ENCODE assay signal across 16 cellular contexts in the genomic region with DNA sequence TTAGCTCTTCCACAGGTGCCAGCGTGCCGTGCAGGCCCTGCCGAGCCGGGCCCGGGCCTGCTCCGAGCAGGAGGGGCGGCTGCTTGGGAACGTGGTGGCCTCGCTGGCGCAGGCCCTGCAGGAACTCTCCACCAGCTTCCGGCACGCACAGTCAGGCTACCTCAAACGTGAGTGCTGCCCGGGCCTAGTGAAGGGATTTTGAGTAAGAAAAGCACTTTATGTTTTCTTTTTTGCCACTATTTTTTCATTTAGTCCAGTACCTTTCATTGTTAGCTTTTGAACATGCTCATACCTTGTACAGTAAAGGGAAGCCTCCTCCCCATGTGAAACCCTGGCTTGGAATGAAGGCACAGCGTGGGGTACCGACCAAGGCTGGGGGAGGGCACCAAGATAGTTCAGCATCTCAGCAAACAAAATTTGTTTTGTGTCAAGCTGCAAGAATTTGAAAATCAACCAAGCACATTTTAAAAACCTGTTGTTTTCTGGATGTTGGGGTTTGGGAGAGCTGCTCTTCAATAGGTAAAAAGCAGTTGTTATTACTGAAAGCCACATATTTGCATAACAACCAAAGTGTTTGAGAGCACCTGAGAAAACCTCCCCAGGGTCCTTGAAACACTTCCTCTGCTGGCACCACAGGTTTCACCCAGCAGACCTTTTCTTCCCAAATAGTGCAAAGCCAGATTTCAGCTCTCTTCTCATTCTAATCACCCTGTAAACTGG. TPM values are rescaled to one million over a fixed set of nuclear protein-coding genes. Genes with fewer than 3 reads are reported as not detected.
DNase-seq lines count a peak whose midpoint lies in the region; ATAC-seq and TF ChIP-seq lines count a peak whose summit lies in the region.
"Had no signal": no experiment of that assay in that cellular context is flagged by ENCODE, and none has a peak within 500 bp of the region (broad histone marks: within the 10 kb centered on the region; RNA-seq: fewer than 3 reads in every experiment).

No MANE protein-coding gene starts in this region.

- TF ChIP-seq CTCF in body of pancreas (IDR thresholded peaks at IDR 0.05) (no peak), A673 (conservative IDR thresholded peaks at IDR 0.05; ENCODE audit: low read depth, low read length) (no peak)

- ATAC-seq in HG02678 (IDR thresholded peaks at IDR 0.05; ENCODE audit: unreplicated experiment) (peak; percentile 84), body of pancreas (no peak)

- no peak overlapping the region for H3K14ac ChIP-seq in neuronal stem cell (ENCODE audit: low read length)

- no peak overlapping the region for H2BK12ac ChIP-seq in neuronal stem cell (ENCODE audit: low read length)

- BruUV-seq in A673 (replicated peaks; lab: Mats Ljungman, UMichigan): no TSS peak

- TF ChIP-seq POLR2A in body of pancreas (IDR thresholded peaks at IDR 0.05): no peak

- H3K36me3 ChIP-seq in NT2/D1 (ENCODE audit: insufficient read depth, insufficient read length, low read length): peaks cover 71% of the 10 kb centered on the region
- peaks cover 13 to 86% of the 10 kb centered on the region in 2 donors for H3K36me3 ChIP-seq in neuronal stem cell (replicated peaks in 1 of 2; ENCODE audit: control insufficient read depth in 2 of 2, insufficient read depth in 2 of 2, low read length in 2 of 2)
- peaks cover 2 to 22% of the 10 kb centered on the region in 2 donors for H3K36me3 ChIP-seq in body of pancreas (replicated peaks in 1 of 2; ENCODE audit: insufficient read depth in 1 of 2, low read depth in 2 of 2)
- H3K36me3 ChIP-seq in A673 (ENCODE audit: insufficient read depth, low read length, poor library complexity, severe bottlenecking): peaks cover 35% of the 10 kb centered on the region

- H3K4me1 ChIP-seq in NT2/D1 (ENCODE audit: insufficient read depth, insufficient read length) (peaks cover 10% of the 10 kb centered on the region), neuronal stem cell (ENCODE audit: control insufficient read depth in 2 of 2, insufficient read depth in 1 of 2, low read depth in 1 of 2, low read length in 2 of 2) (peaks cover 0 to 7% of the 10 kb centered on the region in 2 donors), body of pancreas (no peaks in the 10 kb centered on the region), A673 (ENCODE audit: insufficient read depth, low read length, poor library complexity, severe bottlenecking) (no peaks in the 10 kb centered on the region)
- H3K4me1 ChIP-seq: colonic mucosa, transverse colon had no signal

- no peak overlapping the region for H4K8ac ChIP-seq in neuronal stem cell (ENCODE audit: low read depth, low read length)

- no peak overlapping the region for H2BK120ac ChIP-seq in neuronal stem cell (ENCODE audit: low read depth, low read length)

- H2AFZ ChIP-seq in neuronal stem cell (ENCODE audit: low read length): no peak overlapping the region

- WGBS in neuronal stem cell (ENCODE audit: extremely low coverage in 2 of 2, insufficient read length in 2 of 2, insufficient replicate concordance in 1 of 2), 2 donors: no CpG with 5 or more reads among the region's 16 CpGs
- 77 to 78% methylated on average over 11 to 16 of the region's 16 CpGs for WGBS in body of pancreas, 2 donors

- H3K79me1 ChIP-seq in neuronal stem cell (ENCODE audit: low read depth, low read length): peaks cover 4% of the 10 kb centered on the region

- no peak overlapping the region for H2BK5ac ChIP-seq in neuronal stem cell (ENCODE audit: low read length)

- POLR2A ChIA-PET in A673 (lab: Charles Lee; ENCODE audit: low non-redundant PET): no interaction called here

- H4K91ac ChIP-seq in neuronal stem cell (ENCODE audit: low read depth, low read length, poor library complexity): no peak overlapping the region

- H3K4me3 ChIP-seq in NT2/D1 (ENCODE audit: insufficient read length, low read depth) (no peak overlapping the region), neuronal stem cell (ENCODE audit: low read length in 2 of 2) (no peak overlapping the region), body of pancreas (no peak overlapping the region), A673 (ENCODE audit: low read depth, low read length, poor library complexity, severe bottlenecking) (no peak overlapping the region)
- H3K4me3 ChIP-seq: colonic mucosa, transverse colon had no signal

- DNase-seq in DMS79 treated with DMSO at 0.1 percent for 48 hours (lab: John Stamatoyannopoulos, UW) (peak; percentile 26), DMS79 (lab: John Stamatoyannopoulos, UW) (no peak), NT2/D1 (ENCODE audit: low read depth, low spot score) (peak; percentile 92), neuronal stem cell (ENCODE audit: low spot score) (no peak), body of pancreas (no peak), A673 (ENCODE audit: low spot score) (no peak), NCI-H146 (lab: John Stamatoyannopoulos, UW) (no peak)
- DNase-seq: activated gamma-delta T cell; colonic mucosa; glutamatergic neuron; NCI-H774; nephron progenitor cell; stimulated activated CD4-positive, alpha-beta T cell treated with anti-CD3 and anti-CD28 coated beads, Interleukin-4, amount 100 ng/mL, for 4 hours; transverse colon had no signal

- no peak overlapping the region for H3K27ac ChIP-seq in neuronal stem cell (replicated peaks; ENCODE audit: low read length)
- H3K27ac ChIP-seq in body of pancreas: no peak overlapping the region
- H3K27ac ChIP-seq in A673 (ENCODE audit: low read depth, low read length, poor library complexity, severe bottlenecking): no peak overlapping the region
- H3K27ac ChIP-seq: 22Rv1, colonic mucosa, transverse colon had no signal

- no peak overlapping the region for H2AK5ac ChIP-seq in neuronal stem cell (ENCODE audit: low read depth, low read length)

- intact Hi-C loops in body of pancreas (cut with DNase I): no loop called here
- intact Hi-C loops in A673 (cut with micrococcal nuclease; ENCODE audit: unreplicated experiment): no loop called here

- no peak overlapping the region for H3K4ac ChIP-seq in neuronal stem cell (ENCODE audit: low read length)

- no peak overlapping the region for H3K4me2 ChIP-seq in neuronal stem cell (ENCODE audit: insufficient read depth, low read length, poor library complexity, severe bottlenecking)

- H3K23ac ChIP-seq in neuronal stem cell (ENCODE audit: low read depth, low read length, poor library complexity): no peak overlapping the region

- CTCF ChIA-PET in A673 (lab: Charles Lee): no interaction called here

- H3K9ac ChIP-seq in NT2/D1 (ENCODE audit: insufficient read length, low read depth) (peak overlapping the region; percentile 80), neuronal stem cell (ENCODE audit: low read depth, low read length, poor library complexity) (no peak overlapping the region)

- no peak overlapping the region for H2BK15ac ChIP-seq in neuronal stem cell (ENCODE audit: low read length)

- H3K18ac ChIP-seq in neuronal stem cell (ENCODE audit: low read length): peak overlapping the region; percentile 81

- H3K9me3 ChIP-seq in NT2/D1 (ENCODE audit: insufficient read depth, low read length) (no peaks in the 10 kb centered on the region), neuronal stem cell (replicated peaks in 1 of 2; ENCODE audit: control insufficient read depth in 2 of 2, insufficient read depth in 1 of 2, low read depth in 1 of 2, low read length in 2 of 2) (no peaks in the 10 kb centered on the region), body of pancreas (no peaks in the 10 kb centered on the region), A673 (ENCODE audit: low read depth, low read length, poor library complexity, severe bottlenecking) (no peaks in the 10 kb centered on the region)
- H3K9me3 ChIP-seq: colonic mucosa, transverse colon had no signal

- H3K27me3 ChIP-seq in NT2/D1 (ENCODE audit: insufficient read depth, insufficient read length) (no peaks in the 10 kb centered on the region), neuronal stem cell (ENCODE audit: control insufficient read depth in 3 of 3, insufficient read depth in 3 of 3, low read depth in 1 of 3, low read length in 3 of 3) (peaks cover 0 to 2% (median 0%) of the 10 kb centered on the region in 3 experiments), body of pancreas (no peaks in the 10 kb centered on the region), A673 (replicated peaks; ENCODE audit: insufficient read depth, low read depth, low read length, poor library complexity) (no peaks in the 10 kb centered on the region)
- H3K27me3 ChIP-seq: colonic mucosa, transverse colon had no signal

RNA-seq across cellular contexts. Expression of gene STX16, which starts 18.4 kb away (rescaled TPM):
- 45.1 TPM for polyA plus RNA-seq in neuronal stem cell (2013, experiment 1 of 2)
- polyA plus RNA-seq in neuronal stem cell (2013, experiment 2 of 2): 45.7 TPM
- total RNA-seq in body of pancreas (10 to 100 TPM; 55.0 to 69.5 TPM), A673 (2021) (44.5 and 53.4 TPM in 2 replicates)

RNA-seq across cellular contexts. Expression of gene NPEPL1, which starts 23.2 kb away (rescaled TPM):
- polyA plus RNA-seq in neuronal stem cell (2013, experiment 1 of 2): 21.4 TPM
- polyA plus RNA-seq in neuronal stem cell (2013, experiment 2 of 2): 19.5 TPM
- total RNA-seq in body of pancreas (10 to 100 TPM; 31.4 to 38.2 TPM), A673 (2021) (15.8 and 19.9 TPM in 2 replicates)

Comparison
In these comparisons a context has a peak if more than half of its experiments do, and no peak if none do; other contexts are left out.
1. DNase-seq: peak in DMS79 treated with DMSO at 0.1 percent for 48 hours (single experiment) and NT2/D1 (single experiment); none in DMS79 (single experiment), neuronal stem cell (single experiment), body of pancreas (0 of 4), A673 (single experiment) and NCI-H146 (single experiment).